Comparison of ENCODE assay signal across 1 cellular context in genomic region chr11:47204633-47204989, GRCh38.
TF ChIP-seq lines count a peak whose summit lies in the region.

No MANE protein-coding gene starts in this region.

TF ChIP-seq in K562, 482 proteins besides CTCF, POLR2A, EP300 and RAD21:
- peak; percentile 81 for TF ChIP-seq FOSL1 (tag; conservative IDR thresholded peaks at IDR 0.05)
- no peak for TF ChIP-seq ZKSCAN8 (CRISPR knock-in tag; IDR thresholded peaks at IDR 0.05)
- no peak for TF ChIP-seq REST (CRISPR knock-in tag; IDR thresholded peaks at IDR 0.05; ENCODE audit: low read depth)
- TF ChIP-seq RB1 (IDR thresholded peaks at IDR 0.05; ENCODE audit: low read depth) = no peak
- TF ChIP-seq, protein P1, sequence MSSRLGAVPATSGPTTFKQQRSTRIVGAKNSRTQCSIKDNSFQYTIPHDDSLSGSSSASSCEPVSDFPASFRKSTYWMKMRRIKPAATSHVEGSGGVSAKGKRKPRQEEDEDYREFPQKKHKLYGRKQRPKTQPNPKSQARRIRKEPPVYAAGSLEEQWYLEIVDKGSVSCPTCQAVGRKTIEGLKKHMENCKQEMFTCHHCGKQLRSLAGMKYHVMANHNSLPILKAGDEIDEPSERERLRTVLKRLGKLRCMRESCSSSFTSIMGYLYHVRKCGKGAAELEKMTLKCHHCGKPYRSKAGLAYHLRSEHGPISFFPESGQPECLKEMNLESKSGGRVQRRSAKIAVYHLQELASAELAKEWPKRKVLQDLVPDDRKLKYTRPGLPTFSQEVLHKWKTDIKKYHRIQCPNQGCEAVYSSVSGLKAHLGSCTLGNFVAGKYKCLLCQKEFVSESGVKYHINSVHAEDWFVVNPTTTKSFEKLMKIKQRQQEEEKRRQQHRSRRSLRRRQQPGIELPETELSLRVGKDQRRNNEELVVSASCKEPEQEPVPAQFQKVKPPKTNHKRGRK (tag; IDR thresholded peaks at IDR 0.05) = no peak
- TF ChIP-seq FOXJ2 (tag; IDR thresholded peaks at IDR 0.05) = peak; percentile 54; the same call in 1 of the 2 replicates
- TF ChIP-seq ZNF124 (CRISPR knock-in tag; IDR thresholded peaks at IDR 0.05) = no peak
- no peak for TF ChIP-seq PREB (CRISPR knock-in tag; IDR thresholded peaks at IDR 0.05)
- TF ChIP-seq, protein P2, sequence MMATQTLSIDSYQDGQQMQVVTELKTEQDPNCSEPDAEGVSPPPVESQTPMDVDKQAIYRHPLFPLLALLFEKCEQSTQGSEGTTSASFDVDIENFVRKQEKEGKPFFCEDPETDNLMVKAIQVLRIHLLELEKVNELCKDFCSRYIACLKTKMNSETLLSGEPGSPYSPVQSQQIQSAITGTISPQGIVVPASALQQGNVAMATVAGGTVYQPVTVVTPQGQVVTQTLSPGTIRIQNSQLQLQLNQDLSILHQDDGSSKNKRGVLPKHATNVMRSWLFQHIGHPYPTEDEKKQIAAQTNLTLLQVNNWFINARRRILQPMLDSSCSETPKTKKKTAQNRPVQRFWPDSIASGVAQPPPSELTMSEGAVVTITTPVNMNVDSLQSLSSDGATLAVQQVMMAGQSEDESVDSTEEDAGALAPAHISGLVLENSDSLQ (IDR thresholded peaks at IDR 0.05) = no peak
- TF ChIP-seq, protein P3, sequence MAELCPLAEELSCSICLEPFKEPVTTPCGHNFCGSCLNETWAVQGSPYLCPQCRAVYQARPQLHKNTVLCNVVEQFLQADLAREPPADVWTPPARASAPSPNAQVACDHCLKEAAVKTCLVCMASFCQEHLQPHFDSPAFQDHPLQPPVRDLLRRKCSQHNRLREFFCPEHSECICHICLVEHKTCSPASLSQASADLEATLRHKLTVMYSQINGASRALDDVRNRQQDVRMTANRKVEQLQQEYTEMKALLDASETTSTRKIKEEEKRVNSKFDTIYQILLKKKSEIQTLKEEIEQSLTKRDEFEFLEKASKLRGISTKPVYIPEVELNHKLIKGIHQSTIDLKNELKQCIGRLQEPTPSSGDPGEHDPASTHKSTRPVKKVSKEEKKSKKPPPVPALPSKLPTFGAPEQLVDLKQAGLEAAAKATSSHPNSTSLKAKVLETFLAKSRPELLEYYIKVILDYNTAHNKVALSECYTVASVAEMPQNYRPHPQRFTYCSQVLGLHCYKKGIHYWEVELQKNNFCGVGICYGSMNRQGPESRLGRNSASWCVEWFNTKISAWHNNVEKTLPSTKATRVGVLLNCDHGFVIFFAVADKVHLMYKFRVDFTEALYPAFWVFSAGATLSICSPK (IDR thresholded peaks at IDR 0.05; ENCODE audit: borderline replicate concordance) = no peak
- TF ChIP-seq CTBP1 (IDR thresholded peaks at IDR 0.05; ENCODE audit: borderline replicate concordance) = 0 out of 2 replicates have a peak, but pooled peaks have one; percentile 4
- TF ChIP-seq RBM39 (optimal IDR thresholded peaks at IDR 0.05; ENCODE audit: low read depth, low read length) = no peak
- no peak for TF ChIP-seq DPF2 (IDR thresholded peaks at IDR 0.05)
- TF ChIP-seq, protein P4, sequence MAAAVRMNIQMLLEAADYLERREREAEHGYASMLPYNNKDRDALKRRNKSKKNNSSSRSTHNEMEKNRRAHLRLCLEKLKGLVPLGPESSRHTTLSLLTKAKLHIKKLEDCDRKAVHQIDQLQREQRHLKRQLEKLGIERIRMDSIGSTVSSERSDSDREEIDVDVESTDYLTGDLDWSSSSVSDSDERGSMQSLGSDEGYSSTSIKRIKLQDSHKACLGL (CRISPR knock-in tag; IDR thresholded peaks at IDR 0.05; ENCODE audit: borderline replicate concordance, poor library complexity, severe bottlenecking) = no peak
